16 cellular contexts compared by ENCODE assay signal in genomic region chr1:210841926-210842625, GRCh38.
"Had no signal": no experiment of that assay in that cellular context is flagged by ENCODE, and none has a peak within 500 bp of the region (broad histone marks: within the 10 kb centered on the region; RNA-seq: fewer than 3 reads in every experiment).

No MANE protein-coding gene starts in this region.

- H3K4me1 ChIP-seq: parathyroid adenoma, prostate gland, right lobe of liver, spleen, testis, tibial nerve had no signal

- H3K36me3 ChIP-seq: prostate gland, right lobe of liver, spleen, tibial nerve had no signal

- H3K27ac ChIP-seq: parathyroid adenoma, prostate gland, right lobe of liver, spleen, testis, tibial nerve had no signal

- ATAC-seq: naive thymus-derived CD4-positive, alpha-beta T cell; right lobe of liver; stimulated activated memory B cell treated with anti-CD40 and anti-IgM and Interleukin-4, amounts not matched to agents 10 μg/mL and 1 μg/mL and 100 μg/mL, for 72 hours had no signal

- DNase-seq: cortex of kidney; effector CD8-positive, alpha-beta T cell; mesendoderm; naive thymus-derived CD4-positive, alpha-beta T cell; nephron progenitor cell; right lobe of liver; spleen; stimulated activated CD4-positive, alpha-beta T cell treated with anti-CD3 and anti-CD28 coated beads, Interleukin-15, amount 100 ng/mL, for 24 hours; stimulated activated CD4-positive, alpha-beta T cell treated with anti-CD3 and anti-CD28 coated beads, Interleukin-1b, Interleukin-23, amount 100 ng/mL, for 48 hours; stimulated activated CD4-positive, alpha-beta T cell treated with anti-CD3 and anti-CD28 coated beads, Interleukin-4, amount 100 ng/mL, for 24 hours; testis had no signal

- H3K9me3 ChIP-seq: prostate gland, right lobe of liver, testis had no signal

- H3K4me3 ChIP-seq: dorsolateral prefrontal cortex, prostate gland, right lobe of liver, spleen, testis, tibial nerve had no signal

- H3K27me3 ChIP-seq: dorsolateral prefrontal cortex, right lobe of liver, spleen, testis, tibial nerve had no signal
